In genomic region chr18:29012364-29012763, GRCh38 we compare ENCODE assay signal across 21 cellular contexts.
"Had no signal": no experiment of that assay in that cellular context is flagged by ENCODE, and none has a peak within 500 bp of the region (broad histone marks: within the 10 kb centered on the region; RNA-seq: fewer than 3 reads in every experiment).

No MANE protein-coding gene starts in this region.

- H3K9me3 Mint-ChIP-seq: nephron had no signal

- H3K4me3 Mint-ChIP-seq: nephron; stimulated activated effector memory CD8-positive, alpha-beta T cell treated with anti-CD3 and anti-CD28 coated beads, Interleukin-12 subunit alpha, Interleukin-12 subunit beta, amount 100 ng/mL, for 72 hours; stimulated activated naive CD8-positive, alpha-beta T cell treated with anti-CD3 and anti-CD28 coated beads, Interleukin-15, amount 100 ng/mL, for 72 hours had no signal

- H3K27me3 Mint-ChIP-seq: stimulated activated naive CD8-positive, alpha-beta T cell treated with anti-CD3 and anti-CD28 coated beads, Interleukin-15, amount 100 ng/mL, for 72 hours had no signal

- H3K4me1 Mint-ChIP-seq: nephron; stimulated activated effector memory CD8-positive, alpha-beta T cell treated with anti-CD3 and anti-CD28 coated beads, Interleukin-12 subunit alpha, Interleukin-12 subunit beta, amount 100 ng/mL, for 72 hours; stimulated activated naive CD8-positive, alpha-beta T cell treated with anti-CD3 and anti-CD28 coated beads, Interleukin-15, amount 100 ng/mL, for 72 hours had no signal

- H3K36me3 Mint-ChIP-seq: stimulated activated effector memory CD8-positive, alpha-beta T cell treated with anti-CD3 and anti-CD28 coated beads, Interleukin-12 subunit alpha, Interleukin-12 subunit beta, amount 100 ng/mL, for 72 hours had no signal

- H3K27ac ChIP-seq: dorsolateral prefrontal cortex, heart left ventricle, neutrophil, psoas muscle, right lobe of liver, testis, tibial nerve, upper lobe of right lung, vagina had no signal

- H3K9me3 ChIP-seq: neutrophil, psoas muscle, right lobe of liver, testis, tibial nerve, upper lobe of right lung, vagina had no signal

- H3K4me1 ChIP-seq: heart left ventricle, psoas muscle, right lobe of liver, testis, tibial nerve, upper lobe of right lung, vagina had no signal

- H3K27ac Mint-ChIP-seq: nephron; stimulated activated effector memory CD8-positive, alpha-beta T cell treated with anti-CD3 and anti-CD28 coated beads, Interleukin-12 subunit alpha, Interleukin-12 subunit beta, amount 100 ng/mL, for 72 hours; stimulated activated naive CD8-positive, alpha-beta T cell treated with anti-CD3 and anti-CD28 coated beads, Interleukin-15, amount 100 ng/mL, for 72 hours had no signal

- H3K36me3 ChIP-seq: heart left ventricle, neutrophil, right lobe of liver, tibial nerve, upper lobe of right lung, vagina had no signal

- H3K4me3 ChIP-seq: dorsolateral prefrontal cortex, heart left ventricle, psoas muscle, right lobe of liver, testis, tibial nerve, upper lobe of right lung, vagina had no signal

- DNase-seq: cortex of kidney; dorsolateral prefrontal cortex; effector CD8-positive, alpha-beta T cell; foreskin melanocyte; heart left ventricle; hippocampal formation; islet precursor cell; mammary epithelial cell; psoas muscle; retina; right lobe of liver; stimulated activated CD4-positive, alpha-beta T cell treated with anti-CD3 and anti-CD28 coated beads, Interleukin-4, amount 100 ng/mL, for 1 hour; stimulated activated CD8-positive, alpha-beta memory T cell treated with anti-CD3 and anti-CD28 coated beads, Interleukin-4, amount 100 ng/mL, for 48 hours; stimulated activated naive CD8-positive, alpha-beta T cell treated with anti-CD3 and anti-CD28 coated beads, Interleukin-15, amount 100 ng/mL, for 72 hours; testis; upper lobe of right lung had no signal

- H3K27me3 ChIP-seq: dorsolateral prefrontal cortex, heart left ventricle, neutrophil, right lobe of liver, testis, tibial nerve, upper lobe of right lung, vagina had no signal
